23 cellular contexts compared by ENCODE assay signal in genomic region chr3:137249311-137249940, GRCh38.
DNase-seq lines count a peak whose midpoint lies in the region; ATAC-seq, FAIRE-seq and TF ChIP-seq lines count a peak whose summit lies in the region.
"Had no signal": no experiment of that assay in that cellular context is flagged by ENCODE, and none has a peak within 500 bp of the region (broad histone marks: within the 10 kb centered on the region; RNA-seq: fewer than 3 reads in every experiment).

No MANE protein-coding gene starts in this region.

- peak overlapping the region; percentile 31 for H3K4me2 ChIP-seq in KMS-11
- H3K4me2 ChIP-seq: A549; BLaER1 treated with 17β-estradiol and CSF1 and Interleukin-3, amounts not matched to agents 10 nM and 100 nM; PC-9 had no signal

- CTCF ChIA-PET in T-cell (lab: Charles Lee), result no interaction called here

- ATAC-seq in GM18909 (IDR thresholded peaks at IDR 0.05; ENCODE audit: poor library complexity, unreplicated experiment) (peak; percentile 58), HG02798 (IDR thresholded peaks at IDR 0.05; ENCODE audit: poor library complexity, unreplicated experiment) (peak; percentile 81), T-cell (replicated peaks in 1 of 4) (no peak), HG02759 (IDR thresholded peaks at IDR 0.05; ENCODE audit: unreplicated experiment) (no peak)
- ATAC-seq: A549, HepG2 had no signal

- no peaks in the 10 kb centered on the region for H3K4me1 Mint-ChIP-seq in T-cell

- H3K9me3 Mint-ChIP-seq in T-cell, result peaks cover 5 to 14% (median 13%) of the 10 kb centered on the region in 3 donors
- H3K9me3 Mint-ChIP-seq: T-helper 2 cell treated with Interferon-gamma antibody and Interleukin-4, amounts not matched to agents 5 μg/mL and 100 μg/mL, for 36 hours had no signal

- peaks cover 4% of the 10 kb centered on the region in 2 donors for H3K27me3 Mint-ChIP-seq in T-cell

- no peak for TF ChIP-seq CTCF in KMS-11 (conservative IDR thresholded peaks at IDR 0.05; ENCODE audit: low read depth, low read length)

- H3K27me3 ChIP-seq in KMS-11 (ENCODE audit: insufficient read depth, low read depth), result no peaks in the 10 kb centered on the region
- H3K27me3 ChIP-seq: BLaER1 treated with 17β-estradiol and CSF1 and Interleukin-3, amounts not matched to agents 10 nM and 100 nM; MG63; SJSA1 had no signal

- no peak for FAIRE-seq in GM12891 (lab: Jason Lieb, UNC)
- FAIRE-seq: A549, HepG2 had no signal

- DNase-seq in GM12891 (ENCODE audit: insufficient read length, low spot score) (no peak), NCI-H1048 (lab: John Stamatoyannopoulos, UW) (no peak), T-cell (no peak), NOMO-1 (lab: John Stamatoyannopoulos, UW; ENCODE audit: unreplicated experiment in 2 of 2) (no peak)
- DNase-seq: DMS79 treated with DMSO at 0.1 percent for 48 hours, GM23248, Karpas-422, MG63, NCI-H1105, NCI-H1694, NCI-H345, NCI-H526 treated with DMSO at 0.1 percent for 48 hours, PC-9, SW 1271 had no signal

- H3K4me3 ChIP-seq in KMS-11 (IDR thresholded peaks at IDR 0.05; ENCODE audit: insufficient read depth, low read depth, low read length), result no peak overlapping the region
- H3K4me3 ChIP-seq: A549; BLaER1 treated with 17β-estradiol and CSF1 and Interleukin-3, amounts not matched to agents 10 nM and 100 nM; GM23248; MG63; PC-9; SJSA1 had no signal

- POLR2A ChIA-PET in T-cell (lab: Charles Lee), result no interaction called here

- H4K20me1 ChIP-seq in KMS-11 (ENCODE audit: insufficient read depth), result no peaks in the 10 kb centered on the region
- H4K20me1 ChIP-seq: BLaER1 treated with 17β-estradiol and CSF1 and Interleukin-3, amounts not matched to agents 10 nM and 100 nM had no signal

- no peak for TF ChIP-seq POLR2A in GM12891 (IDR thresholded peaks at IDR 0.05; ENCODE audit: low read depth, low read length)

- H3K79me2 ChIP-seq in KMS-11 (ENCODE audit: insufficient read depth, low read depth), result no peaks in the 10 kb centered on the region

- peak overlapping the region; percentile 38; the same call in 1 of the 2 replicates for H3K27ac ChIP-seq in KMS-11
- H3K27ac ChIP-seq: A549; BLaER1 treated with 17β-estradiol and CSF1 and Interleukin-3, amounts not matched to agents 10 nM and 100 nM; GM23248; PC-9; SJSA1 had no signal

- no peak overlapping the region for H3K27ac Mint-ChIP-seq in T-cell
- H3K27ac Mint-ChIP-seq: T-helper 2 cell treated with Interferon-gamma antibody and Interleukin-4, amounts not matched to agents 5 μg/mL and 100 μg/mL, for 36 hours had no signal

- no peaks in the 10 kb centered on the region for H3K36me3 ChIP-seq in KMS-11 (ENCODE audit: insufficient read depth)
- H3K36me3 ChIP-seq: BLaER1 treated with 17β-estradiol and CSF1 and Interleukin-3, amounts not matched to agents 10 nM and 100 nM; MG63; SJSA1 had no signal

- H3K4me1 ChIP-seq in KMS-11 (ENCODE audit: low read depth, poor library complexity, severe bottlenecking), result peaks cover 30% of the 10 kb centered on the region
- H3K4me1 ChIP-seq: A549; BLaER1 treated with 17β-estradiol and CSF1 and Interleukin-3, amounts not matched to agents 10 nM and 100 nM; SJSA1 had no signal

- no peak overlapping the region for H3K4me3 Mint-ChIP-seq in T-cell
- H3K4me3 Mint-ChIP-seq: T-helper 2 cell treated with Interferon-gamma antibody and Interleukin-4, amounts not matched to agents 5 μg/mL and 100 μg/mL, for 36 hours had no signal

- H3K36me3 Mint-ChIP-seq in T-cell, result no peaks in the 10 kb centered on the region

- no peak overlapping the region for H3K9ac ChIP-seq in KMS-11
- H3K9ac ChIP-seq: BLaER1 treated with 17β-estradiol and CSF1 and Interleukin-3, amounts not matched to agents 10 nM and 100 nM; GM23248 had no signal

- H2AFZ ChIP-seq in KMS-11 (ENCODE audit: low read depth), result no peak overlapping the region
- H2AFZ ChIP-seq: GM23248, PC-9 had no signal

TF ChIP-seq in GM12891, 5 proteins besides CTCF, POLR2A, EP300 and RAD21:
- no peak for TF ChIP-seq POLR2AphosphoS5 (IDR thresholded peaks at IDR 0.05; ENCODE audit: low read depth, low read length)
- peak; percentile 54 for TF ChIP-seq SPI1 (IDR thresholded peaks at IDR 0.05; ENCODE audit: low read depth, low read length)
- TF ChIP-seq TAF1 (IDR thresholded peaks at IDR 0.05; ENCODE audit: low read depth, low read length), result no peak
- no peak for TF ChIP-seq POU2F2 (IDR thresholded peaks at IDR 0.05; ENCODE audit: low read depth, low read length)
- TF ChIP-seq PAX5 (IDR thresholded peaks at IDR 0.05; ENCODE audit: insufficient read depth, low read length, severe bottlenecking), result no peak

Comparison
In these comparisons a context has a peak if more than half of its experiments do, and no peak if none do; other contexts are left out.
1. ATAC-seq: peak in GM18909 (single experiment) and HG02798 (single experiment); none in T-cell (0 of 4) and HG02759 (single experiment).